ENCODE assay signal across 1 cellular context in the genomic region with DNA sequence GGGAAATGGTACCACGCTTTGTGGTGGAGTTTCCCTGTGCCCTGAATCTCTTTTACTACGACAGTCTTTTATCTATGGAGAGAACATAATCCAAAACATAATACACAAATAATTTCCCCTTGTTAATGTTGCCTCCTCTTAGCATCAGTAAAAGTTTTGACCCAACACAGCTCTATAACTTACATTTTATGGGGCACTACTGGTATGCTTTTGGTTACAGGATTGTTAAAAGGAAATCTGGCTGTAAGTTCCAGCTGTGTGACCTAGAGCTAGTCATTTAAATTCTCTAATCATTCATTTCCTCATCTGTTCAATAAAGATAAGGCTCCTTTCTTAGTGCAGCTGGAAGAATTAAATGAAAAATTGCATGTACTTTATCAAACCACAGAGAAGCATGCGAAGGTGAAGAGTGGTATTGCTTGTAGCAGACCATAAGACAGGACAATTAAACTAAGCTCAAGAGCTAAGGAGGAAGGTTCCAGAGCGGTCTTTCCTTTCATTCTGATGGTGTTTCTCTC.
TF ChIP-seq lines count a peak whose summit lies in the region.

No MANE protein-coding gene starts in this region.

TF ChIP-seq in K562, 482 proteins besides CTCF, POLR2A, EP300 and RAD21 (continued from another document):
- TF ChIP-seq, protein P1, sequence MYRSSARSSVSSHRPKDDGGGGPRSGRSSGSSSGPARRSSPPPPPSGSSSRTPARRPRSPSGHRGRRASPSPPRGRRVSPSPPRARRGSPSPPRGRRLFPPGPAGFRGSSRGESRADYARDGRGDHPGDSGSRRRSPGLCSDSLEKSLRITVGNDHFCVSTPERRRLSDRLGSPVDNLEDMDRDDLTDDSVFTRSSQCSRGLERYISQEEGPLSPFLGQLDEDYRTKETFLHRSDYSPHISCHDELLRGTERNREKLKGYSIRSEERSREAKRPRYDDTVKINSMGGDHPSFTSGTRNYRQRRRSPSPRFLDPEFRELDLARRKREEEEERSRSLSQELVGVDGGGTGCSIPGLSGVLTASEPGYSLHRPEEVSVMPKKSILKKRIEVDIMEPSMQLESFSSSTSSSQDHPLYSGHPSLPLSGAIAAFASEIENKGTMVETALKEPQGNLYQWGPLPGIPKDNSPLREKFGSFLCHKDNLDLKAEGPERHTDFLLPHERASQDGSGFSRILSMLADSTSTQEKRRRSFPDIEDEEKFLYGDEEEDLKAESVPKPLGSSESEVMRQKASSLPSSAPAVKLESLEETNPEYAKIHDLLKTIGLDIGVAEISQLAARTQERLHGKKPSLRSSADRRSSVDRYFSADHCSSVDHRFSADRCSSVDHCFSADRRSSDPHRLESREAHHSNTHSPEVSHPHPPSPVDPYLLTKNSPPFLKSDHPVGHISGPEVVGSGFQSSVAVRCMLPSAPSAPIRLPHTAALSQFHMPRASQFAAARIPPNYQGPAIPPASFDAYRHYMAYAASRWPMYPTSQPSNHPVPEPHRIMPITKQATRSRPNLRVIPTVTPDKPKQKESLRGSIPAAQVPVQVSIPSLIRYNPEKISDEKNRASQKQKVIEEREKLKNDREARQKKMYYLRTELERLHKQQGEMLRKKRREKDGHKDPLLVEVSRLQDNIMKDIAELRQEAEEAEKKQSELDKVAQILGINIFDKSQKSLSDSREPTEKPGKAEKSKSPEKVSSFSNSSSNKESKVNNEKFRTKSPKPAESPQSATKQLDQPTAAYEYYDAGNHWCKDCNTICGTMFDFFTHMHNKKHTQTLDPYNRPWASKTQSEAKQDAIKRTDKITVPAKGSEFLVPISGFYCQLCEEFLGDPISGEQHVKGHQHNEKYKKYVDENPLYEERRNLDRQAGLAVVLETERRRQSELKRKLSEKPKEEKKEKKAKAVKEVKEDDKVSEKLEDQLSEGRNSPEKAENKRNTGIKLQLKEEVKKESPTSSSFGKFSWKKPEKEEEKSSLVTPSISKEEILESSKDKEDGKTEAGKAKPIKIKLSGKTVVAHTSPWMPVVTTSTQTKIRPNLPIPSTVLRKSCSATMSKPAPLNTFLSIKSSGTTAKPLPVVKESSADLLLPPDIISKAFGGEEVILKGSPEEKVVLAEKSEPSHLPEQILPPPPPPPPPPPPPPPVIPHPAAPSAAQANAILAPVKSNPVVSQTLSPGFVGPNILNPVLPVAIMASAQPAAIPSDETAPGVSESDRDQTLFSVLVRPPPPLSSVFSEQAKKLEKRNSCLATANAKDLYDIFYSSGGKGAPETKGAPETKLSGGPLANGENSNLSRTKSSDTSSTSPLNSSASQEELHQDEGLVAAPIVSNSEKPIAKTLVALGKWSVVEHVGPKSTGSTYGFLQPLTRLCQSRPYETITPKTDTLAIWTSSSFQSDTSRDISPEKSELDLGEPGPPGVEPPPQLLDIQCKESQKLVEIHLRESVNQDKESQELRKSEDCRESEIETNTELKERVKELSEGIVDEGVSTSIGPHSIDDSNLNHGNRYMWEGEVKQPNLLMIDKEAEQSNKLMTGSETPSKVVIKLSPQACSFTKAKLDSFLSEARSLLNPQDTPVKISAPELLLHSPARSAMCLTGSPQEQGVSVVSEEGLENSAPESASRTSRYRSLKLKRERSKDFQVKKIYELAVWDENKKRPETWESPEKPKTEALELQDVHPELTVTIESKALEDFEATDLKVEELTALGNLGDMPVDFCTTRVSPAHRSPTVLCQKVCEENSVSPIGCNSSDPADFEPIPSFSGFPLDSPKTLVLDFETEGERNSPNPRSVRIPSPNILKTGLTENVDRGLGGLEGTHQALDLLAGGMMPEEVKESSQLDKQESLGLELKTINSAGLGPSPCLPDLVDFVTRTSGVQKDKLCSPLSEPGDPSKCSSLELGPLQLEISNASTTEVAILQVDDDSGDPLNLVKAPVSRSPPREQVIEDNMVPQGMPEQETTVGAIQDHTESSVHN (IDR thresholded peaks at IDR 0.05; ENCODE audit: borderline replicate concordance in 1 of 2, low read depth in 1 of 2), result no peak
- no peak for TF ChIP-seq NFE2L1 (tag; IDR thresholded peaks at IDR 0.05; ENCODE audit: borderline replicate concordance, low read depth)
- TF ChIP-seq, protein P2, sequence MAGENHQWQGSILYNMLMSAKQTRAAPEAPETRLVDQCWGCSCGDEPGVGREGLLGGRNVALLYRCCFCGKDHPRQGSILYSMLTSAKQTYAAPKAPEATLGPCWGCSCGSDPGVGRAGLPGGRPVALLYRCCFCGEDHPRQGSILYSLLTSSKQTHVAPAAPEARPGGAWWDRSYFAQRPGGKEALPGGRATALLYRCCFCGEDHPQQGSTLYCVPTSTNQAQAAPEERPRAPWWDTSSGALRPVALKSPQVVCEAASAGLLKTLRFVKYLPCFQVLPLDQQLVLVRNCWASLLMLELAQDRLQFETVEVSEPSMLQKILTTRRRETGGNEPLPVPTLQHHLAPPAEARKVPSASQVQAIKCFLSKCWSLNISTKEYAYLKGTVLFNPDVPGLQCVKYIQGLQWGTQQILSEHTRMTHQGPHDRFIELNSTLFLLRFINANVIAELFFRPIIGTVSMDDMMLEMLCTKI (IDR thresholded peaks at IDR 0.05; ENCODE audit: partially characterized antibody), result no peak
- TF ChIP-seq SMARCA4 (IDR thresholded peaks at IDR 0.05), result no peak
- TF ChIP-seq, protein P3, sequence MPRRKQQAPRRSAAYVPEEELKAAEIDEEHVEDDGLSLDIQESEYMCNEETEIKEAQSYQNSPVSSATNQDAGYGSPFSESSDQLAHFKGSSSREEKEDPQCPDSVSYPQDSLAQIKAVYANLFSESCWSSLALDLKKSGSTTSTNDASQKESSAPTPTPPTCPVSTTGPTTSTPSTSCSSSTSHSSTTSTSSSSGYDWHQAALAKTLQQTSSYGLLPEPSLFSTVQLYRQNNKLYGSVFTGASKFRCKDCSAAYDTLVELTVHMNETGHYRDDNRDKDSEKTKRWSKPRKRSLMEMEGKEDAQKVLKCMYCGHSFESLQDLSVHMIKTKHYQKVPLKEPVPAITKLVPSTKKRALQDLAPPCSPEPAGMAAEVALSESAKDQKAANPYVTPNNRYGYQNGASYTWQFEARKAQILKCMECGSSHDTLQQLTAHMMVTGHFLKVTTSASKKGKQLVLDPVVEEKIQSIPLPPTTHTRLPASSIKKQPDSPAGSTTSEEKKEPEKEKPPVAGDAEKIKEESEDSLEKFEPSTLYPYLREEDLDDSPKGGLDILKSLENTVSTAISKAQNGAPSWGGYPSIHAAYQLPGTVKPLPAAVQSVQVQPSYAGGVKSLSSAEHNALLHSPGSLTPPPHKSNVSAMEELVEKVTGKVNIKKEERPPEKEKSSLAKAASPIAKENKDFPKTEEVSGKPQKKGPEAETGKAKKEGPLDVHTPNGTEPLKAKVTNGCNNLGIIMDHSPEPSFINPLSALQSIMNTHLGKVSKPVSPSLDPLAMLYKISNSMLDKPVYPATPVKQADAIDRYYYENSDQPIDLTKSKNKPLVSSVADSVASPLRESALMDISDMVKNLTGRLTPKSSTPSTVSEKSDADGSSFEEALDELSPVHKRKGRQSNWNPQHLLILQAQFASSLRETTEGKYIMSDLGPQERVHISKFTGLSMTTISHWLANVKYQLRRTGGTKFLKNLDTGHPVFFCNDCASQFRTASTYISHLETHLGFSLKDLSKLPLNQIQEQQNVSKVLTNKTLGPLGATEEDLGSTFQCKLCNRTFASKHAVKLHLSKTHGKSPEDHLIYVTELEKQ (CRISPR knock-in tag; IDR thresholded peaks at IDR 0.05), result no peak
- TF ChIP-seq, protein P4, sequence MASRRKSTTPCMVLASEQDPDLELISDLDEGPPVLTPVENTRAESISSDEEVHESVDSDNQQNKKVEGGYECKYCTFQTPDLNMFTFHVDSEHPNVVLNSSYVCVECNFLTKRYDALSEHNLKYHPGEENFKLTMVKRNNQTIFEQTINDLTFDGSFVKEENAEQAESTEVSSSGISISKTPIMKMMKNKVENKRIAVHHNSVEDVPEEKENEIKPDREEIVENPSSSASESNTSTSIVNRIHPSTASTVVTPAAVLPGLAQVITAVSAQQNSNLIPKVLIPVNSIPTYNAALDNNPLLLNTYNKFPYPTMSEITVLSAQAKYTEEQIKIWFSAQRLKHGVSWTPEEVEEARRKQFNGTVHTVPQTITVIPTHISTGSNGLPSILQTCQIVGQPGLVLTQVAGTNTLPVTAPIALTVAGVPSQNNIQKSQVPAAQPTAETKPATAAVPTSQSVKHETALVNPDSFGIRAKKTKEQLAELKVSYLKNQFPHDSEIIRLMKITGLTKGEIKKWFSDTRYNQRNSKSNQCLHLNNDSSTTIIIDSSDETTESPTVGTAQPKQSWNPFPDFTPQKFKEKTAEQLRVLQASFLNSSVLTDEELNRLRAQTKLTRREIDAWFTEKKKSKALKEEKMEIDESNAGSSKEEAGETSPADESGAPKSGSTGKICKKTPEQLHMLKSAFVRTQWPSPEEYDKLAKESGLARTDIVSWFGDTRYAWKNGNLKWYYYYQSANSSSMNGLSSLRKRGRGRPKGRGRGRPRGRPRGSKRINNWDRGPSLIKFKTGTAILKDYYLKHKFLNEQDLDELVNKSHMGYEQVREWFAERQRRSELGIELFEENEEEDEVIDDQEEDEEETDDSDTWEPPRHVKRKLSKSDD (conservative IDR thresholded peaks at IDR 0.05; ENCODE audit: low read length), result no peak
- no peak for TF ChIP-seq EWSR1 (IDR thresholded peaks at IDR 0.05; ENCODE audit: borderline replicate concordance, low read depth, partially characterized antibody)
- TF ChIP-seq SRSF7 (optimal IDR thresholded peaks at IDR 0.05; ENCODE audit: low read depth, low read length), result no peak
- no peak for TF ChIP-seq CHCHD3 (CRISPR knock-in tag; IDR thresholded peaks at IDR 0.05)
- TF ChIP-seq TFAM (CRISPR knock-in tag; conservative IDR thresholded peaks at IDR 0.05), result no peak
- TF ChIP-seq, protein P5, sequence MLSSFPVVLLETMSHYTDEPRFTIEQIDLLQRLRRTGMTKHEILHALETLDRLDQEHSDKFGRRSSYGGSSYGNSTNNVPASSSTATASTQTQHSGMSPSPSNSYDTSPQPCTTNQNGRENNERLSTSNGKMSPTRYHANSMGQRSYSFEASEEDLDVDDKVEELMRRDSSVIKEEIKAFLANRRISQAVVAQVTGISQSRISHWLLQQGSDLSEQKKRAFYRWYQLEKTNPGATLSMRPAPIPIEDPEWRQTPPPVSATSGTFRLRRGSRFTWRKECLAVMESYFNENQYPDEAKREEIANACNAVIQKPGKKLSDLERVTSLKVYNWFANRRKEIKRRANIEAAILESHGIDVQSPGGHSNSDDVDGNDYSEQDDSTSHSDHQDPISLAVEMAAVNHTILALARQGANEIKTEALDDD (IDR thresholded peaks at IDR 0.05), result 0 out of 2 replicates have a peak, but pooled peaks have one; percentile 28
- no peak for TF ChIP-seq FOXA1 (IDR thresholded peaks at IDR 0.05; ENCODE audit: borderline replicate concordance)
- TF ChIP-seq ZNF696 (CRISPR knock-in tag; conservative IDR thresholded peaks at IDR 0.05), result no peak
- no peak for TF ChIP-seq EZH2 (IDR thresholded peaks at IDR 0.05; ENCODE audit: borderline replicate concordance, low read depth, low read length)
- peak; percentile 24 for TF ChIP-seq ZFP36 (IDR thresholded peaks at IDR 0.05; ENCODE audit: low read depth, low read length, partially characterized antibody)
- no peak for TF ChIP-seq ZKSCAN1 (IDR thresholded peaks at IDR 0.05; ENCODE audit: low read depth, low read length)
